ENCODE assay signal across 8 cellular contexts in the genomic region with DNA sequence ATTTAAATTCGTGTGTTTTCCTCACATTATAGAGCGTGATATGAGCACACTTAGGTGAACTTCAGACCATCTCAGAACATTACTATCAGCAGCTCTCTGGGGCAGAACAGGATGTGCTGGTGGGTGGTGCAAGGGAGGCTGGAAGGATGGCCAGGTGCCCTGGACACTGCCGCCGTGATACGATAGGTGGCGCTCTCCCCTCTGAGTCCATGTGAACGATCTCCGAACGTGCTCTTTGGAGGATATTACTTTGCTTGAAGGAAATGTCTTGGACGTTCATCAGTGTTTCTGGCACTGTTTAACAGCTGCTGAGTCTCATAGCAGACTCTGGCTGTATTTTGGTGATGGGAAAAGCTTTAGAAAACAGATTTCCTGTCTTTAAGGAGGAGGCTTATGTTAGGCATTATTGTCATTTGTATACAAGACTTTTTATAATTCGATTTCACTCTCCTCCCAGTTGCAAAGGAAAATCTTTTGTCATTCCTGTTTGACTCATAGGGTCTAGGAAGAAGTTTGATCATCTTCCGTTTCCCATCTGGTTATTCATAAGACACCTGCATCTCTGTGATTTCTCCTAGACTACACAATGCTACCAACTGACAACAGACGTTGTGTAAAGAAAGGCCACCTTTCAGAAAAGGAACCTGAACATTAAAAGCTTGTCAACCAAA.
DNase-seq lines count a peak whose midpoint lies in the region; ATAC-seq and TF ChIP-seq lines count a peak whose summit lies in the region.

No MANE protein-coding gene starts in this region.

- H3K27ac Mint-ChIP-seq in effector memory CD8-positive, alpha-beta T cell, result no peak overlapping the region

- ATAC-seq in GM18873 (IDR thresholded peaks at IDR 0.05; ENCODE audit: low FRiP score, unreplicated experiment) (peak; percentile 93), HG03039 (IDR thresholded peaks at IDR 0.05; ENCODE audit: unreplicated experiment) (peak; percentile 91)
- ATAC-seq in effector memory CD8-positive, alpha-beta T cell (replicated peaks), result no peak

- H3K23ac ChIP-seq in neuronal stem cell (ENCODE audit: low read depth, low read length, poor library complexity), result no peak overlapping the region

- no peak overlapping the region for H2BK12ac ChIP-seq in neuronal stem cell (ENCODE audit: low read length)

- H3K4me1 ChIP-seq in OCI-LY3 (ENCODE audit: low read length) (no peaks in the 10 kb centered on the region), neuronal stem cell (ENCODE audit: control insufficient read depth in 2 of 2, insufficient read depth in 1 of 2, low read depth in 1 of 2, low read length in 2 of 2) (peaks cover 0 to 22% of the 10 kb centered on the region in 2 donors)

- no peaks in the 10 kb centered on the region for H3K79me1 ChIP-seq in neuronal stem cell (ENCODE audit: low read depth, low read length)

- WGBS in neuronal stem cell (ENCODE audit: extremely low coverage in 2 of 2, insufficient read length in 2 of 2, insufficient replicate concordance in 1 of 2), 2 donors, result no CpG with 5 or more reads among the region's 13 CpGs

- H3K4me3 Mint-ChIP-seq in effector memory CD8-positive, alpha-beta T cell, result no peak overlapping the region

- no peak overlapping the region for H2AFZ ChIP-seq in OCI-LY3 (ENCODE audit: low read depth, low read length)
- peak overlapping the region; percentile 4 for H2AFZ ChIP-seq in neuronal stem cell (ENCODE audit: low read length)

- H3K9me3 ChIP-seq in OCI-LY3 (ENCODE audit: insufficient read depth, low read length) (no peaks in the 10 kb centered on the region), neuronal stem cell (replicated peaks in 1 of 2; ENCODE audit: control insufficient read depth in 2 of 2, insufficient read depth in 1 of 2, low read depth in 1 of 2, low read length in 2 of 2) (peaks cover 0 to 7% of the 10 kb centered on the region in 2 donors)

- no peaks in the 10 kb centered on the region for H3K4me1 Mint-ChIP-seq in effector memory CD8-positive, alpha-beta T cell (ENCODE audit: low read depth in 2 of 2)

- H2BK5ac ChIP-seq in neuronal stem cell (ENCODE audit: low read length), result no peak overlapping the region

- H3K9ac ChIP-seq in OCI-LY3 (ENCODE audit: low read length) (no peak overlapping the region), neuronal stem cell (ENCODE audit: low read depth, low read length, poor library complexity) (no peak overlapping the region)

- no peak overlapping the region for H4K8ac ChIP-seq in neuronal stem cell (ENCODE audit: low read depth, low read length)

- H3K27me3 Mint-ChIP-seq in effector memory CD8-positive, alpha-beta T cell, result no peaks in the 10 kb centered on the region

- peak; percentile 89 for TF ChIP-seq CTCF in C4-2B (conservative IDR thresholded peaks at IDR 0.05)
- peak; percentile 23 for TF ChIP-seq CTCF in OCI-LY3 (IDR thresholded peaks at IDR 0.05; ENCODE audit: low read depth, low read length)
- TF ChIP-seq CTCF in fibroblast of mammary gland (conservative IDR thresholded peaks at IDR 0.05; ENCODE audit: control insufficient read depth, insufficient read depth, low read depth, low read length), result peak; percentile 70

- H2BK15ac ChIP-seq in neuronal stem cell (ENCODE audit: low read length), result no peak overlapping the region

- no peak overlapping the region for H3K18ac ChIP-seq in neuronal stem cell (ENCODE audit: low read length)

- H2BK120ac ChIP-seq in neuronal stem cell (ENCODE audit: low read depth, low read length), result no peak overlapping the region

- no peak overlapping the region for H3K4ac ChIP-seq in neuronal stem cell (ENCODE audit: low read length)

- H4K20me1 ChIP-seq in OCI-LY3 (ENCODE audit: insufficient read depth, low read length), result no peaks in the 10 kb centered on the region

- H2AK5ac ChIP-seq in neuronal stem cell (ENCODE audit: low read depth, low read length), result no peak overlapping the region

- H3K36me3 Mint-ChIP-seq in effector memory CD8-positive, alpha-beta T cell (ENCODE audit: insufficient read depth), result peaks cover 4% of the 10 kb centered on the region

- H3K4me3 ChIP-seq in OCI-LY3 (ENCODE audit: low read length) (no peak overlapping the region), fibroblast of mammary gland (ENCODE audit: control insufficient read depth, low read depth, low read length) (no peak overlapping the region), neuronal stem cell (ENCODE audit: low read length in 2 of 2) (no peak overlapping the region)

- no peaks in the 10 kb centered on the region for H3K36me3 ChIP-seq in OCI-LY3 (replicated peaks; ENCODE audit: low read depth, low read length)
- peaks cover 0 to 14% of the 10 kb centered on the region in 2 donors for H3K36me3 ChIP-seq in neuronal stem cell (replicated peaks in 1 of 2; ENCODE audit: control insufficient read depth in 2 of 2, insufficient read depth in 2 of 2, low read length in 2 of 2)

- H4K91ac ChIP-seq in neuronal stem cell (ENCODE audit: low read depth, low read length, poor library complexity), result no peak overlapping the region

- H3K14ac ChIP-seq in neuronal stem cell (ENCODE audit: low read length), result no peak overlapping the region

- H3K9me3 Mint-ChIP-seq in effector memory CD8-positive, alpha-beta T cell, result peaks cover 0 to 11% of the 10 kb centered on the region in 2 donors

- no peaks in the 10 kb centered on the region for H3K27me3 ChIP-seq in OCI-LY3 (ENCODE audit: low read depth, low read length)
- no peaks in the 10 kb centered on the region for H3K27me3 ChIP-seq in neuronal stem cell (ENCODE audit: control insufficient read depth in 3 of 3, insufficient read depth in 3 of 3, low read depth in 1 of 3, low read length in 3 of 3)

- H3K4me2 ChIP-seq in OCI-LY3 (ENCODE audit: low read length) (no peak overlapping the region), neuronal stem cell (ENCODE audit: insufficient read depth, low read length, poor library complexity, severe bottlenecking) (no peak overlapping the region)

- no peaks in the 10 kb centered on the region for H3K79me2 ChIP-seq in OCI-LY3 (ENCODE audit: low read length)

- H3K27ac ChIP-seq in C4-2B (no peak overlapping the region), OCI-LY3 (ENCODE audit: low read length) (no peak overlapping the region), neuronal stem cell (replicated peaks; ENCODE audit: low read length) (no peak overlapping the region)

- peak; percentile 58 for DNase-seq in fibroblast of mammary gland (ENCODE audit: low read depth)
- peak; percentile 55 for DNase-seq in neuronal stem cell (ENCODE audit: low spot score)
- DNase-seq in A172 (ENCODE audit: low spot score), result no peak
- no peak for DNase-seq in effector memory CD8-positive, alpha-beta T cell

Comparison
In these comparisons a context has a peak if more than half of its experiments do, and no peak if none do; other contexts are left out.
1. CTCF ChIP-seq: peak in every context shown above with its lines; median percentile 89 in C4-2B; 70 in fibroblast of mammary gland; 23 in OCI-LY3.
2. DNase-seq: peak in fibroblast of mammary gland (single experiment) and neuronal stem cell (single experiment); none in A172 (single experiment) and effector memory CD8-positive, alpha-beta T cell (0 of 3).